10 cellular contexts compared by ENCODE assay signal in the genomic region with DNA sequence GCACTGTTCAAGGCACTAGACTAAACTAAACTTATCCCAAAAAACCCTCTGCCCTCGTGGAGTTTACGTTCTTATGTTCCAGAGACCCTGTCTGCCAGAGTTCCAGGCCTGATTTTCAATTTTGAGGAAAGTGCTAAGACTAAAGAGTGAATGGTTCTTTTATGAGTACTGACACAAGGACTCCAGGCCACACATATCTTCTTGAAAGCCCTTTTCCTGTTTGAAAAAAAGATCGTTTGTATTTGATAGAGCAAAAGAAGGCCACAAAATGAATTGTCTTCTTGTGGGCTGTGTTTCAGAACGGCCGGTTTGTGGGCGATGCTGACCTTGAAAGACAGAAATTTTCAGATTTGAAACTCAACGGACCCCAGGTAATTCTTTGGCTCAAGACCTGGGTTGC. TPM values are rescaled to one million over a fixed set of nuclear protein-coding genes. Genes with fewer than 3 reads are reported as not detected.
A peak's percentile ranks its signal among the peaks of the same experiment; 100 is the strongest.
DNase-seq lines count a peak whose midpoint lies in the region; ATAC-seq and TF ChIP-seq lines count a peak whose summit lies in the region.
"Had no signal": no experiment of that assay in that cellular context is flagged by ENCODE, and none has a peak within 500 bp of the region (broad histone marks: within the 10 kb centered on the region; RNA-seq: fewer than 3 reads in every experiment).

No MANE protein-coding gene starts in this region.

- H3K36me3 ChIP-seq in DND-41 (ENCODE audit: insufficient read depth, low read length) = peaks cover 6% of the 10 kb centered on the region
- H3K36me3 ChIP-seq in smooth muscle cell (ENCODE audit: low read depth) = peaks cover 13% of the 10 kb centered on the region

- 78% methylated on average over 7 of the region's 7 CpGs for whole genome bisulfite sequencing in smooth muscle cell (ENCODE audit: low lambda C conversion rate)

- no peaks in the 10 kb centered on the region for H3K27me3 Mint-ChIP-seq in T-cell

- no peak overlapping the region for H3K4me2 ChIP-seq in DND-41 (ENCODE audit: insufficient read depth, low read length)
- H3K4me2 ChIP-seq in smooth muscle cell = no peak overlapping the region

- CTCF ChIA-PET in T-cell (lab: Charles Lee) = no interaction called here

- H3K4me1 ChIP-seq in DND-41 (ENCODE audit: insufficient read depth, low read length) = peaks cover 50% of the 10 kb centered on the region
- peaks cover 14% of the 10 kb centered on the region for H3K4me1 ChIP-seq in smooth muscle cell (ENCODE audit: low read depth)

- ATAC-seq in DND-41 (ENCODE audit: insufficient read depth, low read depth) (no peak), T-cell (replicated peaks in 1 of 4) (no peak)

- peak overlapping the region; percentile 91 to 99 for H3K27ac Mint-ChIP-seq in T-cell

- TF ChIP-seq CTCF in DND-41 (IDR thresholded peaks at IDR 0.05; ENCODE audit: borderline replicate concordance, extremely low read depth, low read length, poor library complexity, severe bottlenecking) (no peak), smooth muscle cell (IDR thresholded peaks at IDR 0.05; ENCODE audit: borderline replicate concordance, insufficient read depth, poor library complexity, severe bottlenecking) (no peak), GM10266 (IDR thresholded peaks at IDR 0.05; ENCODE audit: control insufficient read depth, insufficient read depth, low read depth, missing control alignments) (no peak), GM13977 (IDR thresholded peaks at IDR 0.05; ENCODE audit: extremely low read depth, insufficient read depth, missing control alignments) (no peak)

- peak overlapping the region; percentile 32 to 60 (median 52) for H3K4me3 Mint-ChIP-seq in T-cell

- H4K20me1 ChIP-seq in DND-41 (ENCODE audit: insufficient read depth, low read length) = no peaks in the 10 kb centered on the region
- peaks cover 87% of the 10 kb centered on the region for H4K20me1 ChIP-seq in smooth muscle cell (ENCODE audit: low read depth)

- no peak for DNase-seq in DND-41
- DNase-seq in T-cell = no peak
- DNase-seq in epidermal melanocyte (ENCODE audit: insufficient read length, low spot score) = peak; percentile 45
- DNase-seq in smooth muscle cell (lab: John Stamatoyannopoulos, UW; ENCODE audit: unreplicated experiment) = no peak
- no peak for DNase-seq in GM10266 (ENCODE audit: extremely low spot score)
- DNase-seq in GM13977 (ENCODE audit: low spot score) = no peak
- no peak for DNase-seq in SW480 (ENCODE audit: low spot score)
- DNase-seq: aorta, NCI-H1105 treated with DMSO at 0.1 percent for 48 hours had no signal

- in situ Hi-C loops in GM13977 (cut with MboI; ENCODE audit: low pct_unique_long_range_greater_than_20kb, low sequenced_read_pairs, unreplicated experiment) = loop anchor here (10.0 kb wide), 1 partner anchor 49 kb away; the partner anchor contains the start of gene SELENOH

- peak overlapping the region; percentile 19; the same call in 1 of the 2 replicates for H3K27ac ChIP-seq in DND-41 (ENCODE audit: low read length)
- H3K27ac ChIP-seq in smooth muscle cell (ENCODE audit: low read depth) = peak overlapping the region; percentile 74

- H3F3A ChIP-seq in smooth muscle cell (ENCODE audit: low read depth) = peaks cover 24% of the 10 kb centered on the region

- H3K36me3 Mint-ChIP-seq in T-cell = peaks cover 11% of the 10 kb centered on the region

- H3K9ac ChIP-seq in DND-41 (ENCODE audit: low read depth, low read length) (no peak overlapping the region), smooth muscle cell (ENCODE audit: low read depth) (no peak overlapping the region)

- H3K4me3 ChIP-seq in DND-41 (ENCODE audit: low read depth in 1 of 2, low read length in 2 of 2) (no peak overlapping the region), smooth muscle cell (no peak overlapping the region)

- POLR2A ChIA-PET in T-cell (lab: Charles Lee) = no interaction called here

- H3K9me3 ChIP-seq in DND-41 (ENCODE audit: insufficient read depth, low read length, severe bottlenecking) (no peaks in the 10 kb centered on the region), smooth muscle cell (replicated peaks; ENCODE audit: low read depth) (no peaks in the 10 kb centered on the region)

- H3K79me2 ChIP-seq in DND-41 (ENCODE audit: insufficient read depth, low read length) (peaks cover 13% of the 10 kb centered on the region; the same call in 1 of the 2 replicates), smooth muscle cell (ENCODE audit: low read depth) (peaks cover 88% of the 10 kb centered on the region)

- H3K4me1 Mint-ChIP-seq in T-cell = peaks cover 36 to 42% (median 39%) of the 10 kb centered on the region in 3 donors

- no peaks in the 10 kb centered on the region for H3K27me3 ChIP-seq in DND-41 (ENCODE audit: insufficient read depth, low read length, poor library complexity)
- H3K27me3 ChIP-seq in smooth muscle cell (ENCODE audit: low read depth) = no peaks in the 10 kb centered on the region

- H3K9me3 Mint-ChIP-seq in T-cell = no peaks in the 10 kb centered on the region

- no peak overlapping the region for H2AFZ ChIP-seq in DND-41 (ENCODE audit: low read depth, low read length)
- no peak overlapping the region for H2AFZ ChIP-seq in smooth muscle cell (ENCODE audit: low read depth)

RNA-seq across cellular contexts. Expression of gene CTNND1, which starts 32.1 kb away (rescaled TPM):
- 10 to 100 TPM in 4 of 5 donors, 1 to 10 TPM in 1; 8.3 to 17.5 (median 12.5) TPM for total RNA-seq in T-cell
- 135 and 156 TPM in 2 replicates for total RNA-seq in smooth muscle cell
- 66.0 and 74.8 TPM in 2 replicates for polyA plus RNA-seq in smooth muscle cell

RNA-seq across cellular contexts. Expression of gene BTBD18, which starts 42.1 kb away (rescaled TPM):
- total RNA-seq in T-cell (under 1 TPM in 2 of 5 donors, not detected in 3; 0.09 to 0.23 TPM), smooth muscle cell (not detected in 2 replicates)
- 0.22 and 0.50 TPM in 2 replicates for polyA plus RNA-seq in smooth muscle cell
- total RNA-seq: aorta, liver had no signal

RNA-seq across cellular contexts. Expression of gene SELENOH, which starts 52.4 kb away (rescaled TPM):
- total RNA-seq in T-cell = 100 to 1,000 TPM in 3 of 5 donors, 10 to 100 TPM in 2; 88.5 to 155 (median 113) TPM
- total RNA-seq in smooth muscle cell = 120 and 131 TPM in 2 replicates
- 141 and 143 TPM in 2 replicates for polyA plus RNA-seq in smooth muscle cell
